Comparison of ENCODE assay signal across 8 cellular contexts in the genomic region with DNA sequence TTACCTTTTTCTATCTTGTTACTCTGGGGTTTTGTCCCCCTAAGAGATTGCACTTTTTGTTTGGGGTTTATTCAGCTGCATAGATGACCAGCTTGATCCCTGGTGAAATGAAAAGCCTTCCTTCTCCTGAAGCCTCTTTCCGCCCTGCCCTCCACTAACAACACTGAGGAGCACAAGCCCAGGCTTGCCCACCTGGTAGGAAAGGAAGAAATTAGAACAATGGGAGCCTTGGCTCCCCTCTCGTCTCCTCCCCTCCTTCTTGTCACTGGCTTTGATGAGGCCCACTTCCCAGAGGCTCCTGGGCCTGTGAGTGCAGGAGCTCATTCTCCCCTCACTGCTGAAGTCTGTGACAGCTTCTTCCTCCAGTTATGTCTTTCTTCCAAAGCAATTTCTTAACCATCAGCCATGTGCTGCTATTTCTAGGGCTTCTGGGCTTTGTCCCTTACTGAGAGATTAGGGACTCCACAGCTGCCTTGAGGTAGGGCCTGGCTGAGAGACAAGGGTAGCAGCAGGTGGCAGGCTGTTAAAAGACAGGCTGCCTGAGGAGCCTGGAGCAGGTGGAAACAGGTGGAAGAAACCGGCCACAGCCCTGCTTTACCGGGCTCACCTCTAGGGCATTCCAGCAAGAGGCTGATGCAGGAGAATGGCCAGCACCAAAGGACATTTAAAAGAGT. TPM values are rescaled to one million over a fixed set of nuclear protein-coding genes. Genes with fewer than 3 reads are reported as not detected.
DNase-seq lines count a peak whose midpoint lies in the region; TF ChIP-seq lines count a peak whose summit lies in the region.

No MANE protein-coding gene starts in this region.

- H3K36me3 ChIP-seq in hepatocyte (replicated peaks; ENCODE audit: insufficient read depth, low read depth) (no peaks in the 10 kb centered on the region), thymus (ENCODE audit: control insufficient read depth, insufficient read depth) (peaks cover 24% of the 10 kb centered on the region)

- H3K4me1 ChIP-seq in hepatocyte (ENCODE audit: insufficient read depth) (peaks cover 39% of the 10 kb centered on the region), thymus (ENCODE audit: control insufficient read depth, insufficient read depth, low read length) (peaks cover 15% of the 10 kb centered on the region)

- peak overlapping the region; percentile 55 for H3K4me3 Mint-ChIP-seq in activated CD4-positive, alpha-beta T cell treated with anti-CD3 and anti-CD28 coated beads, Interleukin-2, amount 10 ng/mL, durations not matched to agents 24 days and 14 days

- H3K27ac ChIP-seq in RWPE1 (peak overlapping the region; percentile 93), hepatocyte (peak overlapping the region; percentile 76), thymus (ENCODE audit: low read depth) (peak overlapping the region; percentile 64)

- H4K20me1 ChIP-seq in hepatocyte (ENCODE audit: insufficient read depth, poor library complexity, severe bottlenecking): no peaks in the 10 kb centered on the region

- no peak overlapping the region for H3K4me3 ChIP-seq in hepatocyte
- H3K4me3 ChIP-seq in thymus (ENCODE audit: low read length): no peak overlapping the region

- H3K27me3 ChIP-seq in hepatocyte (no peaks in the 10 kb centered on the region), thymus (ENCODE audit: control insufficient read depth, insufficient read depth) (no peaks in the 10 kb centered on the region)

- H3K9me3 ChIP-seq in hepatocyte (ENCODE audit: low read depth): no peaks in the 10 kb centered on the region
- no peaks in the 10 kb centered on the region for H3K9me3 ChIP-seq in thymus (ENCODE audit: control insufficient read depth)

- peaks cover 72% of the 10 kb centered on the region for H3K36me3 Mint-ChIP-seq in activated CD4-positive, alpha-beta T cell treated with anti-CD3 and anti-CD28 coated beads, Interleukin-2, amount 10 ng/mL, durations not matched to agents 24 days and 14 days (ENCODE audit: low read depth)

- intact Hi-C loops in activated CD4-positive, alpha-beta T cell treated with anti-CD3 and anti-CD28 coated beads, Interleukin-2, amount 10 ng/mL, durations not matched to agents 24 days and 14 days (cut with micrococcal nuclease): no loop called here

- 61% methylated on average over 4 of the region's 4 CpGs for WGBS in hepatocyte (ENCODE audit: low lambda C conversion rate, missing lambda C conversion rate)
- WGBS in thymus: 52% methylated on average over 4 of the region's 4 CpGs

- H3K27ac Mint-ChIP-seq in activated CD4-positive, alpha-beta T cell treated with anti-CD3 and anti-CD28 coated beads, Interleukin-2, amount 10 ng/mL, durations not matched to agents 24 days and 14 days: peak overlapping the region; percentile 93

- H3K9me2 ChIP-seq in hepatocyte (replicated peaks; ENCODE audit: insufficient read depth): no peaks in the 10 kb centered on the region

- H2AFZ ChIP-seq in hepatocyte: no peak overlapping the region

- CTCF ChIA-PET in RWPE1 (lab: Yijun Ruan, JAX): interaction anchor here (0.6 to 1.7 kb wide), 8 partner anchors 9 to 253 kb away, joined by 3 to 7 read pairs (median 4); no protein-coding TSS in a partner anchor

- no peak for DNase-seq in activated CD4-positive, alpha-beta T cell treated with anti-CD3 and anti-CD28 coated beads, Interleukin-2, amount 10 ng/mL, durations not matched to agents 24 days and 14 days
- DNase-seq in activated CD4-positive, alpha-beta T cell treated with anti-CD3 and anti-CD28 coated beads for 4 hours: no peak
- DNase-seq in RWPE1 (ENCODE audit: low spot score) (peak; percentile 79), hepatocyte (ENCODE audit: low spot score) (no peak), UCSD-AML1 (lab: John Stamatoyannopoulos, UW; ENCODE audit: unreplicated experiment) (no peak), glomerular visceral epithelial cell (ENCODE audit: extremely low spot score) (no peak)
- no peak for DNase-seq in stimulated activated naive CD4-positive, alpha-beta T cell (lab: John Stamatoyannopoulos, UW)

- TF ChIP-seq CTCF in RWPE1 (conservative IDR thresholded peaks at IDR 0.05; ENCODE audit: low read depth) (no peak), hepatocyte (IDR thresholded peaks at IDR 0.05; ENCODE audit: poor library complexity) (no peak)

- peaks cover 71% of the 10 kb centered on the region for H3K4me1 Mint-ChIP-seq in activated CD4-positive, alpha-beta T cell treated with anti-CD3 and anti-CD28 coated beads, Interleukin-2, amount 10 ng/mL, durations not matched to agents 24 days and 14 days

- POLR2A ChIA-PET in RWPE1 (lab: Yijun Ruan, JAX; ENCODE audit: low non-redundant PET): interaction anchor here (0.7 kb wide), 1 partner anchor 54 kb away, joined by 3 read pairs; a partner anchor contains a TSS

- H3K4me2 ChIP-seq in hepatocyte: no peak overlapping the region

- no peaks in the 10 kb centered on the region for H3K9me3 Mint-ChIP-seq in activated CD4-positive, alpha-beta T cell treated with anti-CD3 and anti-CD28 coated beads, Interleukin-2, amount 10 ng/mL, durations not matched to agents 24 days and 14 days

- peaks cover under 1% of the 10 kb centered on the region for H3K79me2 ChIP-seq in hepatocyte

- H3K27me3 Mint-ChIP-seq in activated CD4-positive, alpha-beta T cell treated with anti-CD3 and anti-CD28 coated beads, Interleukin-2, amount 10 ng/mL, durations not matched to agents 24 days and 14 days: no peaks in the 10 kb centered on the region

RNA-seq across cellular contexts. Expression of a gene that starts 53.7 kb away (rescaled TPM):
- 319 and 322 TPM in 2 replicates for total RNA-seq in activated CD4-positive, alpha-beta T cell treated with anti-CD3 and anti-CD28 coated beads, Interleukin-2, amount 10 ng/mL, durations not matched to agents 24 days and 14 days
- total RNA-seq in hepatocyte: 262 and 263 TPM in 2 replicates
- polyA plus RNA-seq in hepatocyte (386 and 447 TPM in 2 replicates), thymus (589 TPM)
